Comparison of ENCODE assay signal across 8 cellular contexts in the genomic region with DNA sequence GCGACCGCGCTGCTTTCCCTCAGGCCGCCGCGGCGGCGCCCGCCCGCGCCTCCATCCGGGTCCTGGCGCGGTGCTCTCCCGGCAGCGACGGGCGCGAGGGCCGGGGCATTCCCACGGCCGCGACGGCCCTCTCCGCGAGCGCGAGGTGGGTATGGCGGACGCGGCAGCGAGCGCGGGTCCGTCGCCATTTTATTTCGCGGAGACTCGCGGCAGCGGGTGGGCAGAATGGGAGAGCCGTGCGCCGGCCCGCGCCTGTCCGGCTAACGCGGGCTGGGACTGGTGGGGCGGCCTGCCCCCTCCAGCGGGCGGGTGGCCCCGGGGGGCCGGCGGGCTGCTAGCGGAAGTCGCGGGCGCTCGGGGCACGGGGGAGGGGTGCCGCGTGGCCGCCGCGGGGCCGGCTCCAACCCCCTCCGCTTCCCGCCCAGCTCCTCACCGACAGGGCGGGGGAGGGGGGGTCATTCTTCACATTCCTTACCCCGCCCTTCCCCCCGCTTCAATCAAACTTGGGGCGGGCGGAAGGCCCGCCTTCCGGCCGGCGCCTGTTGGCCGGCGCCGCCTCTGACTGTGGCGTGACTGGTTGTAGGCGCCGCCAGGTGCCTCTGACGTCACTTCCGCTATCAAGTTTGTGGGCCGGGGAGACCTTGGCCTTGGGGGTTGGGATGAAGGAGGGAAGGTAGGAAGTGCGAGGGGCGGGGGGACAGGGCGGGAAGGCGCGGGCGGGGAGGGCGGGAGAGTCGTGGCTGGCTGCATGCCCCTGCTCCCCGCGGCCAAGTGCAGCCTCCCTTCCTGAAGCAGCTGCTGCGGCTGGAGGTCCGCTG.
DNase-seq lines count a peak whose midpoint lies in the region; ATAC-seq, FAIRE-seq and TF ChIP-seq lines count a peak whose summit lies in the region.

No MANE protein-coding gene starts in this region.

- POLR2A ChIA-PET in A549 (lab: Yijun Ruan, JAX) = interaction anchor here (0.5 to 3.8 kb wide), 17 partner anchors 9 to 1027 kb away, joined by 3 to 29 read pairs (median 4); no protein-coding TSS in a partner anchor

- H3K4me3 ChIP-seq in A549 (peak overlapping the region; percentile 96), brain microvascular endothelial cell (ENCODE audit: low read depth, low read length) (peak overlapping the region; percentile 79), iPS-11a (ENCODE audit: low read depth, low read length) (peak overlapping the region; percentile 73), skeletal muscle cell (ENCODE audit: low read depth, low read length) (peak overlapping the region; percentile 75)

- peaks cover 4% of the 10 kb centered on the region for H3K36me3 ChIP-seq in brain microvascular endothelial cell (replicated peaks)

- TF ChIP-seq POLR2A in A549 (IDR thresholded peaks at IDR 0.05; ENCODE audit: low read length) = peak; percentile 78

- peak overlapping the region; percentile 89 for H3K4me2 ChIP-seq in A549

- TF ChIP-seq CTCF in A549 (IDR thresholded peaks at IDR 0.05) = no peak
- no peak for TF ChIP-seq CTCF in brain microvascular endothelial cell (IDR thresholded peaks at IDR 0.05; ENCODE audit: low read depth, low read length, missing control alignments)

- TF ChIP-seq EP300 in A549 (IDR thresholded peaks at IDR 0.05) = peak in 1 of 2 experiments; percentile 59; a peak in 2 of 5 replicates

- peak; percentile 94 to 99 for DNase-seq in A549 (ENCODE audit: low read depth in 1 of 2, low spot score in 1 of 2)
- peak; percentile 92 for DNase-seq in NCI-H2107 treated with DMSO at 0.1 percent for 48 hours (lab: John Stamatoyannopoulos, UW; ENCODE audit: unreplicated experiment)
- peak; percentile 98 for DNase-seq in UCSD-AML1 (lab: John Stamatoyannopoulos, UW; ENCODE audit: unreplicated experiment)
- DNase-seq in brain microvascular endothelial cell = peak; percentile 97
- DNase-seq in skeletal muscle cell (ENCODE audit: low read depth) = peak; percentile 98

- peaks cover 37% of the 10 kb centered on the region for H3K4me1 ChIP-seq in A549

- in situ Hi-C loops in brain microvascular endothelial cell (cut with HindIII; ENCODE audit: low pct_ligation_motif_present, low sequenced_read_pairs) = no loop called here

- ATAC-seq in A549 (peak; percentile 82 to 87), GM18858 (IDR thresholded peaks at IDR 0.05; ENCODE audit: unreplicated experiment) (peak; percentile 37), HG03066 (IDR thresholded peaks at IDR 0.05; ENCODE audit: low read depth, unreplicated experiment) (peak; percentile 60)

- under 1% methylated on average over 18 of the region's 100 CpGs for WGBS in A549 (ENCODE audit: missing lambda C conversion rate)

- H3K9me3 ChIP-seq in A549 = no peaks in the 10 kb centered on the region

- peak overlapping the region; percentile 99 to 100 for H3K27ac ChIP-seq in A549
- H3K27ac ChIP-seq in brain microvascular endothelial cell = peak overlapping the region; percentile 100

- CTCF ChIA-PET in A549 (lab: Yijun Ruan, JAX) = interaction anchor here (1.1 to 2.3 kb wide), 3 partner anchors 8 to 15 kb away, joined by 3 to 11 read pairs (median 3); no protein-coding TSS in a partner anchor

- no peak for FAIRE-seq in A549 (lab: Jason Lieb, UNC)

- no peaks in the 10 kb centered on the region for H3K27me3 ChIP-seq in brain microvascular endothelial cell (replicated peaks)

- TF ChIP-seq RAD21 in A549 (conservative IDR thresholded peaks at IDR 0.05 in 1 of 2, IDR thresholded peaks at IDR 0.05 in 1 of 2) = no peak; a peak in 1 of 5 replicates

TF ChIP-seq in A549, 52 proteins besides CTCF, POLR2A, EP300 and RAD21:
- TF ChIP-seq ESRRA (IDR thresholded peaks at IDR 0.05; ENCODE audit: borderline replicate concordance, low read length) (0 out of 2 replicates have a peak, but pooled peaks have one; percentile 11), TFCP2L1 (CRISPR knock-in tag; IDR thresholded peaks at IDR 0.05) (no peak), JUN (IDR thresholded peaks at IDR 0.05) (peak; percentile 94 to 95), MYC (IDR thresholded peaks at IDR 0.05; ENCODE audit: borderline replicate concordance, low read length) (peak; percentile 96), ZNF302 (CRISPR knock-in tag; IDR thresholded peaks at IDR 0.05) (no peak), CEBPB (IDR thresholded peaks at IDR 0.05) (no peak), ZC3H11A (IDR thresholded peaks at IDR 0.05) (no peak), POLR2AphosphoS2 (conservative IDR thresholded peaks at IDR 0.05; ENCODE audit: low read length) (0 out of 2 replicates have a peak, but pooled peaks have one; percentile 14), FOSL2 (IDR thresholded peaks at IDR 0.05) (no peak), FOSL2 (CRISPR knock-in tag; IDR thresholded peaks at IDR 0.05) (peak; percentile 72), PBX3 (IDR thresholded peaks at IDR 0.05) (peak; percentile 77), MAFK (IDR thresholded peaks at IDR 0.05; ENCODE audit: partially characterized antibody) (no peak), CHD2 (IDR thresholded peaks at IDR 0.05; ENCODE audit: low read length, partially characterized antibody) (peak; percentile 76), NPAS2 (CRISPR knock-in tag; IDR thresholded peaks at IDR 0.05; ENCODE audit: borderline replicate concordance) (peak; percentile 42; the same call in 1 of the 2 replicates), PHF8 (IDR thresholded peaks at IDR 0.05; ENCODE audit: borderline replicate concordance, low read depth) (peak; percentile 67; the same call in 1 of the 2 replicates), ATOH8 (CRISPR knock-in tag; IDR thresholded peaks at IDR 0.05; ENCODE audit: low read depth) (0 out of 2 replicates have a peak, but pooled peaks have one; percentile 30), CHD4 (IDR thresholded peaks at IDR 0.05; ENCODE audit: borderline replicate concordance) (no peak), SMC3 (IDR thresholded peaks at IDR 0.05) (0 out of 3 replicates have a peak, but pooled peaks have one; percentile 14), MAZ (IDR thresholded peaks at IDR 0.05; ENCODE audit: borderline replicate concordance, low read depth, low read length) (0 out of 2 replicates have a peak, but pooled peaks have one; percentile 70), EHF (CRISPR knock-in tag; IDR thresholded peaks at IDR 0.05) (peak; percentile 31; the same call in 1 of the 2 replicates), HOXA7 (CRISPR knock-in tag; IDR thresholded peaks at IDR 0.05) (no peak), NR3C1 (IDR thresholded peaks at IDR 0.05) (no peak), RNF2 (IDR thresholded peaks at IDR 0.05; ENCODE audit: borderline replicate concordance, low read depth) (no peak), HOXB5 (CRISPR knock-in tag; IDR thresholded peaks at IDR 0.05) (peak; percentile 51; the same call in 1 of the 2 replicates), RARB (CRISPR knock-in tag; IDR thresholded peaks at IDR 0.05) (no peak), TP53 (CRISPR knock-in tag; IDR thresholded peaks at IDR 0.05) (peak; percentile 78; the same call in 1 of the 2 replicates), E2F6 (IDR thresholded peaks at IDR 0.05; ENCODE audit: borderline replicate concordance, low read depth) (no peak; the same call in none of the 2 replicates)
- TF ChIP-seq, protein P1, sequence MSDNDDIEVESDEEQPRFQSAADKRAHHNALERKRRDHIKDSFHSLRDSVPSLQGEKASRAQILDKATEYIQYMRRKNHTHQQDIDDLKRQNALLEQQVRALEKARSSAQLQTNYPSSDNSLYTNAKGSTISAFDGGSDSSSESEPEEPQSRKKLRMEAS (IDR thresholded peaks at IDR 0.05) = peak; percentile 83
- TF ChIP-seq, protein P2, sequence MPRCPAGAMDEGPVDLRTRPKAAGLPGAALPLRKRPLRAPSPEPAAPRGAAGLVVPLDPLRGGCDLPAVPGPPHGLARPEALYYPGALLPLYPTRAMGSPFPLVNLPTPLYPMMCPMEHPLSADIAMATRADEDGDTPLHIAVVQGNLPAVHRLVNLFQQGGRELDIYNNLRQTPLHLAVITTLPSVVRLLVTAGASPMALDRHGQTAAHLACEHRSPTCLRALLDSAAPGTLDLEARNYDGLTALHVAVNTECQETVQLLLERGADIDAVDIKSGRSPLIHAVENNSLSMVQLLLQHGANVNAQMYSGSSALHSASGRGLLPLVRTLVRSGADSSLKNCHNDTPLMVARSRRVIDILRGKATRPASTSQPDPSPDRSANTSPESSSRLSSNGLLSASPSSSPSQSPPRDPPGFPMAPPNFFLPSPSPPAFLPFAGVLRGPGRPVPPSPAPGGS (IDR thresholded peaks at IDR 0.05) = peak; percentile 76
TF ChIP-seq in A549: peak in this region for 17.

Comparison
In these comparisons a context has a peak if more than half of its experiments do, and no peak if none do; other contexts are left out.
1. Peak in every context shown above with its lines: DNase-seq, ATAC-seq, H3K4me3 ChIP-seq and H3K27ac ChIP-seq.